Comparison of ENCODE assay signal across 8 cellular contexts in genomic region chr4:185811509-185812364, GRCh38. TPM values are rescaled to one million over a fixed set of nuclear protein-coding genes. Genes with fewer than 3 reads are reported as not detected.
DNase-seq lines count a peak whose midpoint lies in the region; ATAC-seq and TF ChIP-seq lines count a peak whose summit lies in the region.

Gene SORBS2 (minus strand): TSS chr4:185812194. CDS start chr4:185690571, 121,623 bp downstream.

- TF ChIP-seq CTCF in astrocyte of the cerebellum (IDR thresholded peaks at IDR 0.05; ENCODE audit: low read depth, low read length, missing control alignments) (no peak), gastrocnemius medialis (IDR thresholded peaks at IDR 0.05 in 4 of 5, conservative IDR thresholded peaks at IDR 0.05 in 1 of 5) (no peak)

- intact Hi-C loops in gastrocnemius medialis (cut with DNase I; ENCODE audit: low total_unique reads), result no loop called here

- no peaks in the 10 kb centered on the region for H3K36me3 ChIP-seq in iPS-18a (ENCODE audit: control insufficient read depth, low read depth, low read length)
- no peaks in the 10 kb centered on the region for H3K36me3 ChIP-seq in gastrocnemius medialis

- DNase-seq in NCI-H1694 (lab: John Stamatoyannopoulos, UW) (peak; percentile 74), astrocyte of the cerebellum (ENCODE audit: low read depth) (peak; percentile 59), gastrocnemius medialis (no peak), activated gamma-delta T cell treated with Interleukin-2 at 50 U/mL for 16 hours (no peak), erythroblast (lab: John Stamatoyannopoulos, UW) (no peak)

- H3K9me3 ChIP-seq in iPS-18a (ENCODE audit: control insufficient read depth, low read depth, low read length) (no peaks in the 10 kb centered on the region), gastrocnemius medialis (no peaks in the 10 kb centered on the region)

- TF ChIP-seq POLR2A in gastrocnemius medialis (IDR thresholded peaks at IDR 0.05), result no peak
- no peak for TF ChIP-seq POLR2A in erythroblast (IDR thresholded peaks at IDR 0.05; ENCODE audit: low read length)

- H3K27ac ChIP-seq in iPS-18a (ENCODE audit: low read length) (no peak within 1 kb of the TSS), gastrocnemius medialis (no peak within 1 kb of the TSS)

- peak within 1 kb of the TSS; percentile 2 for H3K9ac ChIP-seq in iPS-18a (ENCODE audit: low read length)

- H3K4me1 ChIP-seq in iPS-18a (ENCODE audit: control insufficient read depth, low read depth, low read length) (peaks cover 24% of the 10 kb centered on the region), gastrocnemius medialis (no peaks in the 10 kb centered on the region)

- peak; percentile 93 for ATAC-seq in GM18498 (IDR thresholded peaks at IDR 0.05; ENCODE audit: unreplicated experiment)
- peak; percentile 88 for ATAC-seq in HG02610 (IDR thresholded peaks at IDR 0.05; ENCODE audit: unreplicated experiment)
- ATAC-seq in gastrocnemius medialis, result no peak

- H3K27me3 ChIP-seq in iPS-18a (ENCODE audit: control insufficient read depth, insufficient read depth, low read length), result no peaks in the 10 kb centered on the region
- H3K27me3 ChIP-seq in gastrocnemius medialis, result peaks cover 0 to 4% (median 0%) of the 10 kb centered on the region in 3 donors

- peak within 1 kb of the TSS; percentile 34 for H3K4me3 ChIP-seq in astrocyte of the cerebellum (ENCODE audit: low read depth, low read length)
- H3K4me3 ChIP-seq in iPS-18a (ENCODE audit: low read length), result peak within 1 kb of the TSS; percentile 32
- peak within 1 kb of the TSS in 2 of 4 donors; percentile 12 to 20 for H3K4me3 ChIP-seq in gastrocnemius medialis

- in situ Hi-C loops in astrocyte of the cerebellum (cut with HindIII; ENCODE audit: low sequenced_read_pairs), result no loop called here
- in situ Hi-C loops in gastrocnemius medialis (cut with MboI; ENCODE audit: low sequenced_read_pairs in 4 of 4), result no loop called here

RNA-seq across cellular contexts. Expression of gene SORBS2, which starts in this region (rescaled TPM):
- 10 to 100 TPM; 15.3 to 64.5 (median 17.4) TPM for total RNA-seq in gastrocnemius medialis

Comparison
In these comparisons a context has a peak if more than half of its experiments do, and no peak if none do; other contexts are left out.
1. ATAC-seq: peak in GM18498 (single experiment) and HG02610 (single experiment); none in gastrocnemius medialis (0 of 2).
2. DNase-seq: peak in NCI-H1694 (single experiment) and astrocyte of the cerebellum (single experiment); none in gastrocnemius medialis (0 of 2), activated gamma-delta T cell treated with Interleukin-2 at 50 U/mL for 16 hours (single experiment) and erythroblast (0 of 2).